Comparison of ENCODE assay signal across 1 cellular context in genomic region chr2:153986488-153987229, GRCh38.
TF ChIP-seq lines count a peak whose summit lies in the region.

No MANE protein-coding gene starts in this region.

TF ChIP-seq in WTC11, 78 proteins besides CTCF, POLR2A, EP300 and RAD21 (continued from another document):
- TF ChIP-seq, protein P1, sequence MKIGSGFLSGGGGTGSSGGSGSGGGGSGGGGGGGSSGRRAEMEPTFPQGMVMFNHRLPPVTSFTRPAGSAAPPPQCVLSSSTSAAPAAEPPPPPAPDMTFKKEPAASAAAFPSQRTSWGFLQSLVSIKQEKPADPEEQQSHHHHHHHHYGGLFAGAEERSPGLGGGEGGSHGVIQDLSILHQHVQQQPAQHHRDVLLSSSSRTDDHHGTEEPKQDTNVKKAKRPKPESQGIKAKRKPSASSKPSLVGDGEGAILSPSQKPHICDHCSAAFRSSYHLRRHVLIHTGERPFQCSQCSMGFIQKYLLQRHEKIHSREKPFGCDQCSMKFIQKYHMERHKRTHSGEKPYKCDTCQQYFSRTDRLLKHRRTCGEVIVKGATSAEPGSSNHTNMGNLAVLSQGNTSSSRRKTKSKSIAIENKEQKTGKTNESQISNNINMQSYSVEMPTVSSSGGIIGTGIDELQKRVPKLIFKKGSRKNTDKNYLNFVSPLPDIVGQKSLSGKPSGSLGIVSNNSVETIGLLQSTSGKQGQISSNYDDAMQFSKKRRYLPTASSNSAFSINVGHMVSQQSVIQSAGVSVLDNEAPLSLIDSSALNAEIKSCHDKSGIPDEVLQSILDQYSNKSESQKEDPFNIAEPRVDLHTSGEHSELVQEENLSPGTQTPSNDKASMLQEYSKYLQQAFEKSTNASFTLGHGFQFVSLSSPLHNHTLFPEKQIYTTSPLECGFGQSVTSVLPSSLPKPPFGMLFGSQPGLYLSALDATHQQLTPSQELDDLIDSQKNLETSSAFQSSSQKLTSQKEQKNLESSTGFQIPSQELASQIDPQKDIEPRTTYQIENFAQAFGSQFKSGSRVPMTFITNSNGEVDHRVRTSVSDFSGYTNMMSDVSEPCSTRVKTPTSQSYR (CRISPR knock-in tag; IDR thresholded peaks at IDR 0.05) = no peak
- TF ChIP-seq ATF1 (CRISPR knock-in tag; IDR thresholded peaks at IDR 0.05) (no peak), ERG (CRISPR knock-in tag; IDR thresholded peaks at IDR 0.05) (no peak)
